In the genomic region with DNA sequence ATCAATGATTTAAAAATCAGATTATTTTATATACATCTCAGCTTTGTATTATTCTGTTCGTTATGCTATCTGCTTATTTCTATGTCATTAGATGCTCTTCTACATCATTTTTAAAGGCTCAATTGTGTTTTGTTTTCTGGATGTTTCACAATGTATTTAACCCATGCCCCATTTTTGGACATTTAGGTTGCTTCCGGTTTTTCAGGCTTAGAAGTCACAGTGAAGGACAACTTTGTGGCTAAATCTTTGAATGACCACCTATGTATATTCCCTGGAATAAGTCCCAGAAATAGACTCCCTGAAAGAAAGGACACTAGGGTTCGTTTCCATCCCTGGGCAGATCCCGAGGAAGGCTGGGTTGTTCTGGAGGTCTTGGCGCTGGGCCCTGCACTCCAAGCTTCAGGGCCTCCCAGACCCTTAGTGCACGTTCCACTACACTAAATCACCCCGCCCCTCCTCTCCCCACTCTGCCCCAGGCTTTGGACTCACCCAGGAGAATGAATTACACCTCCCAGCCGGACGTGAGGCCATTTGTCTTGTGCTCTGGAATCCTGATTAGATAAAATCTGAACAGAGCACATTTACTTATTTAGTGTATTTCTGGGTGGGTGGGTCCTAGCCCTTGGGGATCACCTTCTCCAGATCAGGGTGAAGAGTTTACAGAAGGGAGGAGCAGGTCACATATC, we compare ENCODE assay signal across 13 cellular contexts.
A peak's percentile ranks its signal among the peaks of the same experiment; 100 is the strongest.
DNase-seq lines count a peak whose midpoint lies in the region; ATAC-seq, FAIRE-seq and TF ChIP-seq lines count a peak whose summit lies in the region.
"Had no signal": no experiment of that assay in that cellular context is flagged by ENCODE, and none has a peak within 500 bp of the region (broad histone marks: within the 10 kb centered on the region; RNA-seq: fewer than 3 reads in every experiment).

No MANE protein-coding gene starts in this region.

- H3K4me2 ChIP-seq in K562 (ENCODE audit: insufficient read depth, low read length) = no peak overlapping the region

- POLR2A ChIA-PET in K562 (lab: Yijun Ruan, JAX) = interaction anchor here (0.7 to 1.1 kb wide), 2 partner anchors 14 to 33 kb away, joined by 3 read pairs; no protein-coding TSS in a partner anchor

- H3K9me3 ChIP-seq in right atrium auricular region (no peaks in the 10 kb centered on the region), K562 (replicated peaks; ENCODE audit: control insufficient read depth, insufficient read depth, low read depth, low read length) (no peaks in the 10 kb centered on the region), mesodermal cell (ENCODE audit: control insufficient read depth, low read length) (no peaks in the 10 kb centered on the region)
- H3K9me3 ChIP-seq: Peyer's patch had no signal

- CTCF ChIA-PET in K562 (lab: Yijun Ruan, JAX; ENCODE audit: low intra/inter-chr PET ratio) = no interaction called here

- no peak overlapping the region for H3K27ac ChIP-seq in right atrium auricular region
- H3K27ac ChIP-seq in K562 (ENCODE audit: extremely low read depth, low read depth, low read length) = no peak overlapping the region
- peak overlapping the region; percentile 36 for H3K27ac ChIP-seq in mesodermal cell (ENCODE audit: low read depth, low read length, severe bottlenecking)
- H3K27ac ChIP-seq: Peyer's patch had no signal

- no peak for DNase-seq in left ventricle myocardium superior
- no peak for DNase-seq in right atrium auricular region (ENCODE audit: low spot score)
- peak in 2 of 4 experiments; percentile 59 to 71 for DNase-seq in K562 (ENCODE audit: extremely low read depth in 1 of 4, low spot score in 3 of 4)
- no peak for DNase-seq in activated CD4-positive, alpha-beta T cell treated with anti-CD3 and anti-CD28 coated beads, Interleukin-2, amount 50 U/mL, for 1 hour
- no peak for DNase-seq in head of caudate nucleus
- DNase-seq in hypothalamus (lab: John Stamatoyannopoulos, UW) = no peak
- DNase-seq: activated CD4-positive, alpha-beta T cell treated with anti-CD3 and anti-CD28 coated beads, Interleukin-2, amount 50 U/mL, for 4 hours; effector CD8-positive, alpha-beta T cell; kidney glomerular epithelial cell had no signal

- 33% methylated on average over 9 of the region's 9 CpGs for WGBS in K562 (ENCODE audit: insufficient coverage, low coverage, missing lambda C conversion rate)
- 70 to 95% methylated on average over 3 to 6 of the region's 9 CpGs for WGBS in mesodermal cell (ENCODE audit: insufficient coverage in 2 of 2), 2 experiments

- TF ChIP-seq POLR2A in K562 (conservative IDR thresholded peaks at IDR 0.05) = no peak

- intact Hi-C loops in left ventricle myocardium superior (cut with micrococcal nuclease) = no loop called here
- intact Hi-C loops in K562 (cut with micrococcal nuclease) = no loop called here
- intact Hi-C loops in head of caudate nucleus (cut with DNase I) = no loop called here

- TF ChIP-seq EP300 in K562 (IDR thresholded peaks at IDR 0.05; ENCODE audit: low read length) = no peak

- ATAC-seq in left ventricle myocardium superior (peak; percentile 33), K562 (peak; percentile 43), HG03354 (IDR thresholded peaks at IDR 0.05; ENCODE audit: poor library complexity, severe bottlenecking, unreplicated experiment) (no peak)
- ATAC-seq: activated T-helper 17 cell treated with anti-CD3 and anti-CD28 coated beads, Interleukin-2, amount 50 U/mL, for 72 hours had no signal

- peak overlapping the region; percentile 49 for H2AFZ ChIP-seq in K562 (ENCODE audit: low read depth, low read length)

- no peaks in the 10 kb centered on the region for H3K9me1 ChIP-seq in K562 (ENCODE audit: control insufficient read depth, insufficient read depth, low read length)

- in situ Hi-C loops in K562 (cut with MboI) = no loop called here

- H3K27me3 ChIP-seq in right atrium auricular region (no peaks in the 10 kb centered on the region), K562 (ENCODE audit: control insufficient read depth in 2 of 2, insufficient read depth in 2 of 2, low read length in 2 of 2) (no peaks in the 10 kb centered on the region)
- H3K27me3 ChIP-seq: Peyer's patch had no signal

- no TSS peak for BruUV-seq in K562 (replicated peaks; lab: Mats Ljungman, UMichigan)

- H3K36me3 ChIP-seq in right atrium auricular region (no peaks in the 10 kb centered on the region), K562 (ENCODE audit: control insufficient read depth, insufficient read depth, low read length) (no peaks in the 10 kb centered on the region), mesodermal cell (ENCODE audit: control insufficient read depth, insufficient read depth, low read length) (no peaks in the 10 kb centered on the region)
- H3K36me3 ChIP-seq: Peyer's patch had no signal

- peak; percentile 63 for FAIRE-seq in K562 (lab: Jason Lieb, UNC)

- TF ChIP-seq CTCF in right atrium auricular region (IDR thresholded peaks at IDR 0.05) (no peak), K562 (IDR thresholded peaks at IDR 0.05 in 2 of 3, conservative IDR thresholded peaks at IDR 0.05 in 1 of 3; ENCODE audit: insufficient read depth in 2 of 3, low read depth in 1 of 3, low read length in 3 of 3) (no peak)

- TF ChIP-seq RAD21 in K562 (CRISPR knock-in tag; conservative IDR thresholded peaks at IDR 0.05 in 1 of 2, IDR thresholded peaks at IDR 0.05 in 1 of 2) = no peak

- H3K4me3 ChIP-seq in right atrium auricular region (no peak overlapping the region), K562 (no peak overlapping the region), mesodermal cell (ENCODE audit: extremely low read depth, insufficient read depth, low read length, poor library complexity, severe bottlenecking) (no peak overlapping the region)
- H3K4me3 ChIP-seq: Peyer's patch had no signal

- H3K9ac ChIP-seq in K562 (ENCODE audit: insufficient read depth in 1 of 2, low read depth in 2 of 2, low read length in 2 of 2) = peak overlapping the region in 1 of 2 experiments; percentile 77; a peak in 2 of 4 replicates

- H3K4me1 ChIP-seq in right atrium auricular region (no peaks in the 10 kb centered on the region), K562 (replicated peaks in 1 of 2; ENCODE audit: control insufficient read depth in 2 of 2, insufficient read depth in 2 of 2, low read length in 2 of 2) (peaks cover 42 to 45% of the 10 kb centered on the region in 2 experiments), mesodermal cell (ENCODE audit: control insufficient read depth, insufficient read depth, low read length, poor library complexity, severe bottlenecking) (peaks cover 49% of the 10 kb centered on the region)

- no peaks in the 10 kb centered on the region for H4K20me1 ChIP-seq in K562 (replicated peaks; ENCODE audit: control insufficient read depth, insufficient read depth, low read length)

- no peaks in the 10 kb centered on the region for H3K79me2 ChIP-seq in K562 (ENCODE audit: control insufficient read depth, insufficient read depth, low read length)

TF ChIP-seq in K562, 482 proteins besides CTCF, POLR2A, EP300 and RAD21 (continues in another document):
- TF ChIP-seq, protein P1, sequence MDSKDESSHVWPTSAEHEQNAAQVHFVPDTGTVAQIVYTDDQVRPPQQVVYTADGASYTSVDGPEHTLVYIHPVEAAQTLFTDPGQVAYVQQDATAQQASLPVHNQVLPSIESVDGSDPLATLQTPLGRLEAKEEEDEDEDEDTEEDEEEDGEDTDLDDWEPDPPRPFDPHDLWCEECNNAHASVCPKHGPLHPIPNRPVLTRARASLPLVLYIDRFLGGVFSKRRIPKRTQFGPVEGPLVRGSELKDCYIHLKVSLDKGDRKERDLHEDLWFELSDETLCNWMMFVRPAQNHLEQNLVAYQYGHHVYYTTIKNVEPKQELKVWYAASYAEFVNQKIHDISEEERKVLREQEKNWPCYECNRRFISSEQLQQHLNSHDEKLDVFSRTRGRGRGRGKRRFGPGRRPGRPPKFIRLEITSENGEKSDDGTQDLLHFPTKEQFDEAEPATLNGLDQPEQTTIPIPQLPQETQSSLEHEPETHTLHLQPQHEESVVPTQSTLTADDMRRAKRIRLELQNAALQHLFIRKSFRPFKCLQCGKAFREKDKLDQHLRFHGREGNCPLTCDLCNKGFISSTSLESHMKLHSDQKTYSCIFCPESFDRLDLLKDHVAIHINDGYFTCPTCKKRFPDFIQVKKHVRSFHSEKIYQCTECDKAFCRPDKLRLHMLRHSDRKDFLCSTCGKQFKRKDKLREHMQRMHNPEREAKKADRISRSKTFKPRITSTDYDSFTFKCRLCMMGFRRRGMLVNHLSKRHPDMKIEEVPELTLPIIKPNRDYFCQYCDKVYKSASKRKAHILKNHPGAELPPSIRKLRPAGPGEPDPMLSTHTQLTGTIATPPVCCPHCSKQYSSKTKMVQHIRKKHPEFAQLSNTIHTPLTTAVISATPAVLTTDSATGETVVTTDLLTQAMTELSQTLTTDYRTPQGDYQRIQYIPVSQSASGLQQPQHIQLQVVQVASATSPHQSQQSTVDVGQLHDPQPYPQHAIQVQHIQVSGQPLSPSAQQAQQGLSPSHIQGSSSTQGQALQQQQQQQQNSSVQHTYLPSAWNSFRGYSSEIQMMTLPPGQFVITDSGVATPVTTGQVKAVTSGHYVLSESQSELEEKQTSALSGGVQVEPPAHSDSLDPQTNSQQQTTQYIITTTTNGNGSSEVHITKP (IDR thresholded peaks at IDR 0.05; ENCODE audit: partially characterized antibody) = peak; percentile 88
- TF ChIP-seq YBX1 (IDR thresholded peaks at IDR 0.05) (no peak), MTA2 (IDR thresholded peaks at IDR 0.05; ENCODE audit: low read depth) (no peak)
- TF ChIP-seq, protein P2, sequence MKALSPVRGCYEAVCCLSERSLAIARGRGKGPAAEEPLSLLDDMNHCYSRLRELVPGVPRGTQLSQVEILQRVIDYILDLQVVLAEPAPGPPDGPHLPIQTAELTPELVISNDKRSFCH (CRISPR knock-in tag; IDR thresholded peaks at IDR 0.05) = no peak
- TF ChIP-seq, protein P2 (tag; IDR thresholded peaks at IDR 0.05) = no peak
- TF ChIP-seq, protein P3, sequence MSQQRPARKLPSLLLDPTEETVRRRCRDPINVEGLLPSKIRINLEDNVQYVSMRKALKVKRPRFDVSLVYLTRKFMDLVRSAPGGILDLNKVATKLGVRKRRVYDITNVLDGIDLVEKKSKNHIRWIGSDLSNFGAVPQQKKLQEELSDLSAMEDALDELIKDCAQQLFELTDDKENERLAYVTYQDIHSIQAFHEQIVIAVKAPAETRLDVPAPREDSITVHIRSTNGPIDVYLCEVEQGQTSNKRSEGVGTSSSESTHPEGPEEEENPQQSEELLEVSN (IDR thresholded peaks at IDR 0.05; ENCODE audit: borderline replicate concordance in 1 of 2, extremely low read depth in 1 of 2, insufficient read depth in 1 of 2, insufficient read length in 1 of 2, low read depth in 1 of 2, low read length in 1 of 2, poor library complexity in 1 of 2, severe bottlenecking in 1 of 2) = no peak
